15 cellular contexts compared by ENCODE assay signal in the genomic region with DNA sequence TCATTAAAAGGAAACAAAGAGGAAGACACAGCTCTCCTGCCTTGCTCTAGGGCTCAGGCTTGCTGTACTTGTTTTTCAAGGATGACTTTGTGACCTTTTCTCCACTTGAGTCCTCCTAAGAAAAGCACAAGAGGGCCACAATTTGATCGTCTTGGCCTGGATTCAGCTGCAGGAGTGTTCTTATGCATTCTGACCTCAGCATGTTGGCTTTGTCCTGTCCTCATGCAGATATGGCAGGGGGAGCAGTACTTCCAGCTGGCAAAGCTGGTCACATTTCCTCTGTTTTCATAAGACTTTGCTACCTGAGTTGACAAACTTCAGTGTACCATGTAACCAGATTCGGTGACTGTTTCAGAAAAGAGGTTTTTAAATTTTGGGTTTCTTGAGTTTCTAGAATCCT. TPM values are rescaled to one million over a fixed set of nuclear protein-coding genes. Genes with fewer than 3 reads are reported as not detected.
DNase-seq lines count a peak whose midpoint lies in the region; ATAC-seq and TF ChIP-seq lines count a peak whose summit lies in the region.
"Had no signal": no experiment of that assay in that cellular context is flagged by ENCODE, and none has a peak within 500 bp of the region (broad histone marks: within the 10 kb centered on the region; RNA-seq: fewer than 3 reads in every experiment).

No MANE protein-coding gene starts in this region.

- H3K36me3 ChIP-seq in HUES64 (ENCODE audit: insufficient read depth, low read length), result no peaks in the 10 kb centered on the region
- H3K36me3 ChIP-seq: BE2C had no signal

- H3K27ac ChIP-seq in HUES64 (ENCODE audit: low read depth, low read length), result peak overlapping the region; percentile 86

- H3K4me3 ChIP-seq in HUES64 (ENCODE audit: low read length) (no peak overlapping the region), epithelial cell of esophagus (ENCODE audit: low read length) (no peak overlapping the region)

- WGBS in HUES64, result 43% methylated on average over 2 of the region's 2 CpGs

- CTCF ChIA-PET in activated naive CD4-positive, alpha-beta T cell treated with anti-CD3 and anti-CD28 coated beads, Interleukin-2, amount 10 ng/mL, durations not matched to agents 7 days and 5 days (lab: Charles Lee), result no interaction called here

- peak overlapping the region; percentile 36; the same call in 1 of the 2 replicates for H3K9ac ChIP-seq in HUES64 (ENCODE audit: low read depth, low read length)

- DNase-seq in epithelial cell of esophagus (ENCODE audit: low read depth), result peak; percentile 12
- DNase-seq in nephron progenitor cell, result no peak
- DNase-seq in activated naive CD4-positive, alpha-beta T cell treated with anti-CD3 and anti-CD28 coated beads, Interleukin-2, amount 10 ng/mL, durations not matched to agents 7 days and 5 days, result no peak
- no peak for DNase-seq in GOT3 (lab: John Stamatoyannopoulos, UW)
- DNase-seq: activated CD4-positive, alpha-beta T cell treated with anti-CD3 and anti-CD28 coated beads for 4 hours; BE2C; EL; hippocampal formation; Karpas-422; NCI-H187 had no signal

- ATAC-seq in GM18511 (IDR thresholded peaks at IDR 0.05; ENCODE audit: unreplicated experiment) (peak; percentile 69), HG03521 (IDR thresholded peaks at IDR 0.05; ENCODE audit: unreplicated experiment) (no peak), GM21723 (IDR thresholded peaks at IDR 0.05; ENCODE audit: unreplicated experiment) (no peak)

- H3K4me1 ChIP-seq in HUES64 (ENCODE audit: insufficient read depth, low read length), result peaks cover 29% of the 10 kb centered on the region
- H3K4me1 ChIP-seq: BE2C had no signal

- TF ChIP-seq CTCF in epithelial cell of esophagus (IDR thresholded peaks at IDR 0.05; ENCODE audit: insufficient read depth, low read depth, low read length, missing control alignments) (no peak), nephron progenitor cell (IDR thresholded peaks at IDR 0.05) (no peak)

- H3K9me3 Mint-ChIP-seq in nephron progenitor cell, result no peaks in the 10 kb centered on the region
- H3K9me3 Mint-ChIP-seq in activated naive CD4-positive, alpha-beta T cell treated with anti-CD3 and anti-CD28 coated beads, Interleukin-2, amount 10 ng/mL, durations not matched to agents 7 days and 5 days, result no peaks in the 10 kb centered on the region
- H3K9me3 Mint-ChIP-seq: brain had no signal

- H3K4me3 Mint-ChIP-seq in nephron progenitor cell, result no peak overlapping the region
- no peak overlapping the region for H3K4me3 Mint-ChIP-seq in activated naive CD4-positive, alpha-beta T cell treated with anti-CD3 and anti-CD28 coated beads, Interleukin-2, amount 10 ng/mL, durations not matched to agents 7 days and 5 days
- H3K4me3 Mint-ChIP-seq: brain had no signal

- H3K27ac Mint-ChIP-seq in nephron progenitor cell, result peak overlapping the region; percentile 98
- no peak overlapping the region for H3K27ac Mint-ChIP-seq in activated naive CD4-positive, alpha-beta T cell treated with anti-CD3 and anti-CD28 coated beads, Interleukin-2, amount 10 ng/mL, durations not matched to agents 7 days and 5 days

- H3K4me1 Mint-ChIP-seq in nephron progenitor cell, result peaks cover 35% of the 10 kb centered on the region
- peaks cover 3% of the 10 kb centered on the region for H3K4me1 Mint-ChIP-seq in activated naive CD4-positive, alpha-beta T cell treated with anti-CD3 and anti-CD28 coated beads, Interleukin-2, amount 10 ng/mL, durations not matched to agents 7 days and 5 days

- H3K27me3 ChIP-seq in HUES64 (ENCODE audit: insufficient read depth, low read length), result no peaks in the 10 kb centered on the region
- H3K27me3 ChIP-seq: BE2C had no signal

- peaks cover 7% of the 10 kb centered on the region for H3K27me3 Mint-ChIP-seq in nephron progenitor cell (ENCODE audit: low read depth, poor library complexity)
- no peaks in the 10 kb centered on the region for H3K27me3 Mint-ChIP-seq in activated naive CD4-positive, alpha-beta T cell treated with anti-CD3 and anti-CD28 coated beads, Interleukin-2, amount 10 ng/mL, durations not matched to agents 7 days and 5 days
- H3K27me3 Mint-ChIP-seq: brain had no signal

- H3K36me3 Mint-ChIP-seq in nephron progenitor cell (ENCODE audit: low read depth), result peaks cover 25% of the 10 kb centered on the region
- peaks cover 5% of the 10 kb centered on the region for H3K36me3 Mint-ChIP-seq in activated naive CD4-positive, alpha-beta T cell treated with anti-CD3 and anti-CD28 coated beads, Interleukin-2, amount 10 ng/mL, durations not matched to agents 7 days and 5 days

- H3K9me3 ChIP-seq in HUES64 (ENCODE audit: insufficient read depth, low read depth, low read length), result no peaks in the 10 kb centered on the region
- H3K9me3 ChIP-seq: BE2C had no signal

RNA-seq across cellular contexts. Expression of gene KDM1B, which starts 30.8 kb away (rescaled TPM):
- 5.7 TPM for polyA plus RNA-seq in HUES64 (2013, experiment 1 of 2)
- 7.9 TPM for polyA plus RNA-seq in HUES64 (2013, experiment 2 of 2)

RNA-seq across cellular contexts. Expression of gene TPMT, which starts 31.2 kb away (rescaled TPM):
- polyA plus RNA-seq in HUES64 (2013, experiment 1 of 2), result 14.4 TPM
- polyA plus RNA-seq in HUES64 (2013, experiment 2 of 2), result 16.7 TPM
